14 cellular contexts compared by ENCODE assay signal in genomic region chr9:112115955-112116354, GRCh38.
"Had no signal": no experiment of that assay in that cellular context is flagged by ENCODE, and none has a peak within 500 bp of the region (broad histone marks: within the 10 kb centered on the region; RNA-seq: fewer than 3 reads in every experiment).

No MANE protein-coding gene starts in this region.

- H3K4me1 Mint-ChIP-seq: central memory CD8-positive, alpha-beta T cell had no signal

- H3K36me3 Mint-ChIP-seq: activated naive CD4-positive, alpha-beta T cell treated with anti-CD3 and anti-CD28 coated beads, Interleukin-2, amount 50 U/mL, for 72 hours had no signal

- H3K27me3 Mint-ChIP-seq: central memory CD8-positive, alpha-beta T cell; natural killer cell treated with Interleukin-12 subunit alpha and Interleukin-12 subunit beta and Interleukin-15 and Interleukin-18, amount 100 ng/mL, for 72 hours had no signal

- H3K9me3 Mint-ChIP-seq: activated naive CD4-positive, alpha-beta T cell treated with anti-CD3 and anti-CD28 coated beads, Interleukin-2, amount 50 U/mL, for 72 hours; activated T-cell treated with anti-CD3 and anti-CD28 coated beads, Interleukin-2, amount 50 U/mL, for 4 hours; central memory CD8-positive, alpha-beta T cell; natural killer cell treated with Interleukin-12 subunit alpha and Interleukin-12 subunit beta and Interleukin-15 and Interleukin-18, amount 100 ng/mL, for 72 hours had no signal

- H3K4me3 Mint-ChIP-seq: activated T-cell treated with anti-CD3 and anti-CD28 coated beads, Interleukin-2, amount 50 U/mL, for 4 hours; central memory CD8-positive, alpha-beta T cell; natural killer cell treated with Interleukin-12 subunit alpha and Interleukin-12 subunit beta and Interleukin-15 and Interleukin-18, amount 100 ng/mL, for 72 hours had no signal

- H3K27ac Mint-ChIP-seq: activated naive CD4-positive, alpha-beta T cell treated with anti-CD3 and anti-CD28 coated beads, Interleukin-2, amount 50 U/mL, for 72 hours had no signal

- DNase-seq: activated effector memory CD4-positive, alpha-beta T cell treated with anti-CD3 and anti-CD28 coated beads, Interleukin-2, amount 50 U/mL, for 16 hours; activated T-cell treated with anti-CD3 and anti-CD28 coated beads, Interleukin-2, amount 50 U/mL, for 4 hours; amniotic stem cell; body of pancreas; dermis blood vessel endothelial cell; left colon; stimulated activated CD4-positive, alpha-beta T cell treated with anti-CD3 and anti-CD28 coated beads, Interleukin-2, amount 100 ng/mL, for 24 hours; stimulated activated naive CD4-positive, alpha-beta T cell treated with Interleukin-2 at 50 U/mL for 16 hours; upper lobe of left lung had no signal

- ATAC-seq: activated CD4-positive, CD25-positive, alpha-beta regulatory T cell treated with anti-CD3 and anti-CD28 coated beads, Interleukin-2, amount 50 U/mL, for 24 hours; activated naive CD4-positive, alpha-beta T cell treated with anti-CD3 and anti-CD28 coated beads, Interleukin-2, amount 50 U/mL, for 72 hours; activated T-cell treated with anti-CD3 and anti-CD28 coated beads, Interleukin-2, amount 50 U/mL, for 4 hours; body of pancreas; left colon; natural killer cell treated with Interleukin-12 subunit alpha and Interleukin-12 subunit beta and Interleukin-15 and Interleukin-18, amount 100 ng/mL, for 72 hours; sciatic nerve had no signal
